Comparison of ENCODE assay signal across 8 cellular contexts in the genomic region with DNA sequence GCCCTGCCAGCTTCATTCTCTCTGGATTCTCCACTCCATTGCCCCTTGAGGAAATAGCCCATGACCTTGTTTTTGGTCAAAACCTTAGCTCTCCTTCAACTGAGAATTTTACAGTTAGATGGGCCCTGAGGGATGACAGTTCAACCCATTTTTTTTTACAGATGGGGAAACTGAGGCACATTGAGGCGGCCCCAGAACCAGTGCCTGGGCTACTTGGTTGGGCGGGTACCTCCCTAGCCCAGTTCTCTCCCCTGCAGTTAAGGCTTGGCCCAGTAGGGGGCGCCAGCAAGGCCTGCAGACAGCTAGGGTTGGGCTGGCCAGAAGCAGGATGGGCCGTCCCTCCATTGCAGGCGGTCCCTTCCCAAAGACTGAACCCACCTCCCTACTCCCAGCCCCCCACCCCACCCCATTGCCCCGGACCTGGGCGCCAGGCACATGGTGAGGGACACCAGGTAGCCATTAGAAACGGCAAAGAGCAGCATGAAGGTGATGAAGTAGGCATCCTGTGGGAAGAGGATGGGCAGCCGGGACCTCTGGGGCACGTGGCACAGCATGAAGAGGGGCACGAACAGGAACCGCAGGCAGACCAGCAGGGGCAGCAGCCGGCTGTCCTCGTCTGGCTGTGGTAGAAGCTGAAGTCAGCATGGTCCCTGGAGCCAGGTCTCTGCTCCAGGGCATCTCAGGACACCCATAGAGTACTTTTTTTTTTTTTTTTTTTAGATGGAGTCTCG. TPM values are rescaled to one million over a fixed set of nuclear protein-coding genes. Genes with fewer than 3 reads are reported as not detected.
DNase-seq lines count a peak whose midpoint lies in the region; ATAC-seq and TF ChIP-seq lines count a peak whose summit lies in the region.

No MANE protein-coding gene starts in this region.

- no peak overlapping the region for H3K4me2 ChIP-seq in SU-DHL-6 (ENCODE audit: low read depth, low read length, poor library complexity, severe bottlenecking)

- no peaks in the 10 kb centered on the region for H3K9me2 ChIP-seq in SU-DHL-6 (replicated peaks; ENCODE audit: insufficient read depth, low read length)

- no peaks in the 10 kb centered on the region for H3K9me3 ChIP-seq in cardiac muscle cell (ENCODE audit: low read depth)
- H3K9me3 ChIP-seq in SU-DHL-6 (ENCODE audit: insufficient read depth, low read length), result no peaks in the 10 kb centered on the region

- H3K27me3 ChIP-seq in cardiac muscle cell (no peaks in the 10 kb centered on the region), SU-DHL-6 (ENCODE audit: low read length) (no peaks in the 10 kb centered on the region), kidney epithelial cell (ENCODE audit: control insufficient read depth, insufficient read depth, low read length) (no peaks in the 10 kb centered on the region)

- TF ChIP-seq CTCF in cardiac muscle cell (IDR thresholded peaks at IDR 0.05; ENCODE audit: low read depth, low read length) (peak; percentile 69), SU-DHL-6 (IDR thresholded peaks at IDR 0.05; ENCODE audit: insufficient read depth, low read length, poor library complexity, severe bottlenecking) (peak; percentile 96), kidney epithelial cell (IDR thresholded peaks at IDR 0.05; ENCODE audit: insufficient read depth, low read length, poor library complexity, severe bottlenecking) (peak; percentile 88)

- H3K4me3 ChIP-seq in cardiac muscle cell, result no peak overlapping the region
- no peak overlapping the region for H3K4me3 ChIP-seq in SU-DHL-6 (ENCODE audit: insufficient read depth, low read length, poor library complexity, severe bottlenecking)
- no peak overlapping the region for H3K4me3 ChIP-seq in kidney epithelial cell (ENCODE audit: low read depth, low read length)

- no peak overlapping the region for H3K9ac ChIP-seq in SU-DHL-6 (ENCODE audit: low read length)

- no peak overlapping the region for H2AFZ ChIP-seq in SU-DHL-6 (ENCODE audit: low read depth, low read length, severe bottlenecking)

- H3K27me3 Mint-ChIP-seq in activated naive CD8-positive, alpha-beta T cell treated with anti-CD3 and anti-CD28 coated beads, Interleukin-2, amount 50 U/mL, for 24 hours, result no peaks in the 10 kb centered on the region

- no peaks in the 10 kb centered on the region for H4K20me1 ChIP-seq in SU-DHL-6 (ENCODE audit: low read depth, low read length)

- DNase-seq in cardiac muscle cell (ENCODE audit: low read depth in 1 of 2, low spot score in 1 of 2) (peak in 1 of 2 donors; percentile 27), cardiac septum (ENCODE audit: low spot score) (no peak), kidney epithelial cell (ENCODE audit: low read depth) (no peak)
- DNase-seq in activated naive CD8-positive, alpha-beta T cell treated with anti-CD3 and anti-CD28 coated beads, Interleukin-2, amount 50 U/mL, for 24 hours, result peak; percentile 88
- peak; percentile 73 to 83 for DNase-seq in stimulated activated CD8-positive, alpha-beta memory T cell treated with anti-CD3 and anti-CD28 coated beads, Interleukin-2, amount 100 ng/mL, for 48 hours (ENCODE audit: low read depth in 2 of 2)

- no peaks in the 10 kb centered on the region for H3F3A ChIP-seq in SU-DHL-6 (ENCODE audit: insufficient read depth)

- H3K27ac ChIP-seq in cardiac muscle cell (no peak overlapping the region), SU-DHL-6 (ENCODE audit: low read depth, low read length) (no peak overlapping the region)

- H3K27ac Mint-ChIP-seq in activated naive CD8-positive, alpha-beta T cell treated with anti-CD3 and anti-CD28 coated beads, Interleukin-2, amount 50 U/mL, for 24 hours, result no peak overlapping the region

- H3K79me2 ChIP-seq in SU-DHL-6 (ENCODE audit: insufficient read depth, low read length), result no peaks in the 10 kb centered on the region

- H3K36me3 Mint-ChIP-seq in activated naive CD8-positive, alpha-beta T cell treated with anti-CD3 and anti-CD28 coated beads, Interleukin-2, amount 50 U/mL, for 24 hours (ENCODE audit: low read depth), result peaks cover 11% of the 10 kb centered on the region

- peak; percentile 50 for ATAC-seq in activated naive CD8-positive, alpha-beta T cell treated with anti-CD3 and anti-CD28 coated beads, Interleukin-2, amount 50 U/mL, for 24 hours
- ATAC-seq in HG02852 (IDR thresholded peaks at IDR 0.05; ENCODE audit: unreplicated experiment), result no peak
- ATAC-seq in GM19397 (IDR thresholded peaks at IDR 0.05; ENCODE audit: unreplicated experiment), result no peak

- no peaks in the 10 kb centered on the region for H3K9me3 Mint-ChIP-seq in activated naive CD8-positive, alpha-beta T cell treated with anti-CD3 and anti-CD28 coated beads, Interleukin-2, amount 50 U/mL, for 24 hours

- no peaks in the 10 kb centered on the region for H3K4me1 Mint-ChIP-seq in activated naive CD8-positive, alpha-beta T cell treated with anti-CD3 and anti-CD28 coated beads, Interleukin-2, amount 50 U/mL, for 24 hours

- no peaks in the 10 kb centered on the region for H3K4me1 ChIP-seq in cardiac muscle cell (ENCODE audit: low read depth)

- H3K36me3 ChIP-seq in cardiac muscle cell (peaks cover 8% of the 10 kb centered on the region), SU-DHL-6 (ENCODE audit: low read length) (no peaks in the 10 kb centered on the region), kidney epithelial cell (ENCODE audit: control insufficient read depth, insufficient read depth, low read length) (no peaks in the 10 kb centered on the region)

- intact Hi-C loops in cardiac septum (cut with DNase I), result no loop called here

- no peak overlapping the region for H3K4me3 Mint-ChIP-seq in activated naive CD8-positive, alpha-beta T cell treated with anti-CD3 and anti-CD28 coated beads, Interleukin-2, amount 50 U/mL, for 24 hours

RNA-seq across cellular contexts. Expression of gene SLC29A2, which starts 7.6 kb away (rescaled TPM):
- total RNA-seq in cardiac muscle cell (30.2 and 36.8 TPM in 2 replicates), cardiac septum (8.8 TPM), kidney epithelial cell (5.5 and 7.7 TPM in 2 replicates)
- 32.6 and 50.2 TPM in 2 replicates for polyA plus RNA-seq in cardiac muscle cell

RNA-seq across cellular contexts. Expression of gene B4GAT1, which starts 16.5 kb away (rescaled TPM):
- 138 and 194 TPM in 2 replicates for total RNA-seq in cardiac muscle cell
- polyA plus RNA-seq in cardiac muscle cell, result 129 and 174 TPM in 2 replicates
- 31.6 TPM for total RNA-seq in cardiac septum
- 20.3 and 20.4 TPM in 2 replicates for total RNA-seq in kidney epithelial cell

RNA-seq across cellular contexts. Expression of gene BRMS1, which starts 19.1 kb away (rescaled TPM):
- 29.3 and 33.2 TPM in 2 replicates for total RNA-seq in cardiac muscle cell
- 33.8 and 37.3 TPM in 2 replicates for polyA plus RNA-seq in cardiac muscle cell
- total RNA-seq in cardiac septum, result 14.6 TPM
- 84.9 and 86.5 TPM in 2 replicates for total RNA-seq in kidney epithelial cell

RNA-seq across cellular contexts. Expression of gene RIN1, which starts 27.7 kb away (rescaled TPM):
- total RNA-seq in cardiac muscle cell, result 4.9 and 9.4 TPM in 2 replicates
- polyA plus RNA-seq in cardiac muscle cell, result 1.9 and 4.8 TPM in 2 replicates
- total RNA-seq in cardiac septum, result 2.2 TPM
- 3.1 and 3.8 TPM in 2 replicates for total RNA-seq in kidney epithelial cell

RNA-seq across cellular contexts. Expression of gene CD248, which starts 47.1 kb away (rescaled TPM):
- total RNA-seq in cardiac muscle cell (7.9 and 11.4 TPM in 2 replicates), cardiac septum (9.7 TPM), kidney epithelial cell (0.07 and 0.17 TPM in 2 replicates)
- 20.2 and 31.2 TPM in 2 replicates for polyA plus RNA-seq in cardiac muscle cell

Comparison
In these comparisons a context has a peak if more than half of its experiments do, and no peak if none do; other contexts are left out.
1. DNase-seq: peak in activated naive CD8-positive, alpha-beta T cell treated with anti-CD3 and anti-CD28 coated beads, Interleukin-2, amount 50 U/mL, for 24 hours (single experiment) and stimulated activated CD8-positive, alpha-beta memory T cell treated with anti-CD3 and anti-CD28 coated beads, Interleukin-2, amount 100 ng/mL, for 48 hours (2 of 2); none in cardiac septum (single experiment) and kidney epithelial cell (single experiment).
2. Peak in every context shown above with its lines, with median percentiles within 50 percentile points of each other: CTCF ChIP-seq.